In the genomic region with DNA sequence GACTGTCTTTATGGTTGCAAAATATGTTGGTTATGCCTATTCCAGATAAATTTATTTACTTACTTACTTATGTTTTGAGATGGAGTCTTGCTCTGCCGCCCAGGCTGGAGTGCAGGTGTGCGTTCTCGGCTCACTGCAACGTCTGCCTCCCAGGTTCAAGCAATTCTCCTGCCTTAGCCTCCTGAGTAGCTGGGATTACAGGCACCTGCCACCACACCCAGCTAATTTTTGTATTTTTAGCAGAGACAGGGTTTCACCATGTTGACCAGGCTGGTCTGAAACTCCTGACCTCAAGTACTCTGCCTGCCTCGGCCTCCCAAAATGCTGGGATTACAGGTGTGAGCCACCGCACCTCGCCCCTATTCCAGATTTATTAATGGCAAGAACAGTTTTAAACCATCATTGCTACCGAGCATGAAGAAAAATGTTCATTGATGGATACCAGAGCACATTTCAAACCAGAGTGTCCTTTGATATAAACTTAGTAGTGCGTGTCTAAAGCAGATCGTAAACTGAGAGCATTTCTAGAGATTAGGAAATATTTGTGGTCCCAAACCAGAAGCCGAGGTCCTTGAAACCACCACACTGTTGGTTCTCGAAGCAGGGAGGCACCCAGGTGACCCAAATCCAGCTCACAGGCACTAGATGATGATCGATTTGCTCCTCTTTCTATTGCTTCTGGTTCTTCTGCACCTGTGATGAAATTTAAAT, we compare ENCODE assay signal across 12 cellular contexts.
DNase-seq lines count a peak whose midpoint lies in the region; ATAC-seq and TF ChIP-seq lines count a peak whose summit lies in the region.
"Had no signal": no experiment of that assay in that cellular context is flagged by ENCODE, and none has a peak within 500 bp of the region (broad histone marks: within the 10 kb centered on the region; RNA-seq: fewer than 3 reads in every experiment).

No MANE protein-coding gene starts in this region.

- H3K27me3 ChIP-seq in right atrium auricular region (no peaks in the 10 kb centered on the region), thymus (ENCODE audit: control insufficient read depth, insufficient read depth) (no peaks in the 10 kb centered on the region)

- H3K36me3 ChIP-seq in right atrium auricular region (no peaks in the 10 kb centered on the region), thymus (ENCODE audit: control insufficient read depth, insufficient read depth) (no peaks in the 10 kb centered on the region)

- no peaks in the 10 kb centered on the region for H3K9me3 ChIP-seq in right atrium auricular region
- H3K9me3 ChIP-seq in thymus (ENCODE audit: control insufficient read depth), result no peaks in the 10 kb centered on the region

- POLR2A ChIA-PET in activated CD4-positive, alpha-beta T cell treated with anti-CD3 and anti-CD28 coated beads, Interleukin-2, amount 10 ng/mL, durations not matched to agents 7 days and 5 days (lab: Charles Lee), result no interaction called here

- 90% methylated on average over 13 of the region's 13 CpGs for WGBS in thymus

- H3K4me1 ChIP-seq in right atrium auricular region, result peaks cover 0 to 38% of the 10 kb centered on the region in 2 donors
- H3K4me1 ChIP-seq in thymus (ENCODE audit: control insufficient read depth, insufficient read depth, low read length), result peaks cover 15% of the 10 kb centered on the region

- CTCF ChIA-PET in activated CD4-positive, alpha-beta T cell treated with anti-CD3 and anti-CD28 coated beads, Interleukin-2, amount 10 ng/mL, durations not matched to agents 7 days and 5 days (lab: Charles Lee), result interaction anchor here (1.7 kb wide), 1 partner anchor 9 kb away, joined by 5 read pairs; no protein-coding TSS in a partner anchor

- H3K36me3 Mint-ChIP-seq in activated CD4-positive, alpha-beta T cell treated with anti-CD3 and anti-CD28 coated beads, Interleukin-2, amount 10 ng/mL, durations not matched to agents 7 days and 5 days (ENCODE audit: low read depth), result peaks cover 7% of the 10 kb centered on the region
- H3K36me3 Mint-ChIP-seq in activated T-helper 1 cell treated with anti-CD3 and anti-CD28 coated beads, Interleukin-12 subunit alpha, Interleukin-12 subunit beta, Interleukin-2, Interleukin-4 antibody, amounts not matched to agents 30 ng/mL and 10 ng/mL and 1 ng/mL, durations not matched to agents 14 hours and 24 hours and 36 hours (ENCODE audit: low read depth), result peaks cover 2% of the 10 kb centered on the region

- no peak overlapping the region for H3K4me3 ChIP-seq in right atrium auricular region
- peak overlapping the region; percentile 41 for H3K4me3 ChIP-seq in thymus (ENCODE audit: low read length)

- H3K27ac Mint-ChIP-seq in activated CD4-positive, alpha-beta T cell treated with anti-CD3 and anti-CD28 coated beads, Interleukin-2, amount 10 ng/mL, durations not matched to agents 7 days and 5 days, result peak overlapping the region; percentile 88
- H3K27ac Mint-ChIP-seq in activated T-helper 1 cell treated with anti-CD3 and anti-CD28 coated beads, Interleukin-12 subunit alpha, Interleukin-12 subunit beta, Interleukin-2, Interleukin-4 antibody, amounts not matched to agents 30 ng/mL and 10 ng/mL and 1 ng/mL, durations not matched to agents 14 hours and 24 hours and 36 hours, result peak overlapping the region; percentile 61

- H3K27ac ChIP-seq in right atrium auricular region, result peak overlapping the region; percentile 67 to 75
- H3K27ac ChIP-seq in thymus (ENCODE audit: low read depth), result peak overlapping the region; percentile 99
- H3K27ac ChIP-seq: VCaP had no signal

- peak overlapping the region; percentile 54 for H3K4me3 Mint-ChIP-seq in activated CD4-positive, alpha-beta T cell treated with anti-CD3 and anti-CD28 coated beads, Interleukin-2, amount 10 ng/mL, durations not matched to agents 7 days and 5 days
- H3K4me3 Mint-ChIP-seq in activated T-helper 1 cell treated with anti-CD3 and anti-CD28 coated beads, Interleukin-12 subunit alpha, Interleukin-12 subunit beta, Interleukin-2, Interleukin-4 antibody, amounts not matched to agents 30 ng/mL and 10 ng/mL and 1 ng/mL, durations not matched to agents 14 hours and 24 hours and 36 hours, result peak overlapping the region; percentile 17

- no peak for DNase-seq in activated CD4-positive, alpha-beta T cell treated with anti-CD3 and anti-CD28 coated beads, Interleukin-2, amount 10 ng/mL, durations not matched to agents 7 days and 5 days
- no peak for DNase-seq in activated CD4-positive, alpha-beta T cell treated with anti-CD3 and anti-CD28 coated beads for 1 hour
- no peak for DNase-seq in activated T-helper 1 cell treated with anti-CD3 and anti-CD28 coated beads, Interleukin-12 subunit alpha, Interleukin-12 subunit beta, Interleukin-2, Interleukin-4 antibody, amounts not matched to agents 30 ng/mL and 10 ng/mL and 1 ng/mL, durations not matched to agents 14 hours and 24 hours and 36 hours (ENCODE audit: low spot score)
- no peak for DNase-seq in right atrium auricular region (ENCODE audit: low spot score)
- no peak for DNase-seq in COLO668 (lab: John Stamatoyannopoulos, UW; ENCODE audit: unreplicated experiment)
- no peak for DNase-seq in foreskin melanocyte
- DNase-seq: H7, NCI-H526 treated with DMSO at 0.1 percent for 48 hours, substantia nigra had no signal

- intact Hi-C loops in activated T-helper 1 cell treated with anti-CD3 and anti-CD28 coated beads, Interleukin-12 subunit alpha, Interleukin-12 subunit beta, Interleukin-2, Interleukin-4 antibody, amounts not matched to agents 30 ng/mL and 10 ng/mL and 1 ng/mL, durations not matched to agents 14 hours and 24 hours and 36 hours (cut with micrococcal nuclease), result loop anchor here (2.0 kb wide), 1 partner anchor 60 kb away; no protein-coding TSS in a partner anchor

- peaks cover 4% of the 10 kb centered on the region for H3K9me3 Mint-ChIP-seq in activated CD4-positive, alpha-beta T cell treated with anti-CD3 and anti-CD28 coated beads, Interleukin-2, amount 10 ng/mL, durations not matched to agents 7 days and 5 days
- no peaks in the 10 kb centered on the region for H3K9me3 Mint-ChIP-seq in activated T-helper 1 cell treated with anti-CD3 and anti-CD28 coated beads, Interleukin-12 subunit alpha, Interleukin-12 subunit beta, Interleukin-2, Interleukin-4 antibody, amounts not matched to agents 30 ng/mL and 10 ng/mL and 1 ng/mL, durations not matched to agents 14 hours and 24 hours and 36 hours

- TF ChIP-seq CTCF in right atrium auricular region (IDR thresholded peaks at IDR 0.05), result no peak

- no peaks in the 10 kb centered on the region for H3K27me3 Mint-ChIP-seq in activated CD4-positive, alpha-beta T cell treated with anti-CD3 and anti-CD28 coated beads, Interleukin-2, amount 10 ng/mL, durations not matched to agents 7 days and 5 days
- H3K27me3 Mint-ChIP-seq in activated T-helper 1 cell treated with anti-CD3 and anti-CD28 coated beads, Interleukin-12 subunit alpha, Interleukin-12 subunit beta, Interleukin-2, Interleukin-4 antibody, amounts not matched to agents 30 ng/mL and 10 ng/mL and 1 ng/mL, durations not matched to agents 14 hours and 24 hours and 36 hours (ENCODE audit: insufficient read depth), result no peaks in the 10 kb centered on the region

- peaks cover 26% of the 10 kb centered on the region for H3K4me1 Mint-ChIP-seq in activated CD4-positive, alpha-beta T cell treated with anti-CD3 and anti-CD28 coated beads, Interleukin-2, amount 10 ng/mL, durations not matched to agents 7 days and 5 days
- peaks cover 14% of the 10 kb centered on the region for H3K4me1 Mint-ChIP-seq in activated T-helper 1 cell treated with anti-CD3 and anti-CD28 coated beads, Interleukin-12 subunit alpha, Interleukin-12 subunit beta, Interleukin-2, Interleukin-4 antibody, amounts not matched to agents 30 ng/mL and 10 ng/mL and 1 ng/mL, durations not matched to agents 14 hours and 24 hours and 36 hours (ENCODE audit: low read depth)

- ATAC-seq in GM21786 (IDR thresholded peaks at IDR 0.05; ENCODE audit: unreplicated experiment), result no peak
